ENCODE assay signal across 5 cellular contexts in genomic region chr1:210504286-210504685, GRCh38.
"Had no signal": no experiment of that assay in that cellular context is flagged by ENCODE, and none has a peak within 500 bp of the region (broad histone marks: within the 10 kb centered on the region; RNA-seq: fewer than 3 reads in every experiment).

No MANE protein-coding gene starts in this region.

- H3K27ac ChIP-seq: HL-60 had no signal

- H3K27ac Mint-ChIP-seq: GM23338, H9 had no signal

- H3K4me3 ChIP-seq: GM23338 had no signal

- H2AFZ ChIP-seq: GM23338 had no signal

- ATAC-seq: GM23338, HepG2 had no signal

- H3K4me3 Mint-ChIP-seq: GM23338, H9 had no signal

- DNase-seq: H9, HCEC 1CT had no signal

- H3K9me3 Mint-ChIP-seq: GM23338, H9 had no signal

- H3K4me2 ChIP-seq: GM23338 had no signal
